ENCODE assay signal across 9 cellular contexts in the genomic region with DNA sequence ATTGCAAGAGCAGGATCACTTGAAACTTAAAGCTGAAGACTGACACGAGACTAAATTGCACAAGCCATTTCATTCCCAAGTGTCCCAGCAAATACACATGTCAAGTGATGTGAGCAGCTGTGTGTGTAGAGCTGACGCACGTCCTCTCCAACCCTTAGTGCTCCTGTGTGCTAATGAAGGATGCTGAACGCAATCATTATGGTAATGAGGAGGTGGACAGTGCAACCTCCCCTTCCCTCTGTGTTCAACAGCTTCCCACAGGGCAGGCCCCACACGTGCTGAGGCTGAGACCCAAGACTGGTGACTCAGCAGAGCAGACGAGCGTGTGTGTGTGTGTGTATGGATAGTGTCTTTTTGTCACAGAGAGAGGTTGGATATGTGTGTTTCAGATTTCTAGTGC.
DNase-seq lines count a peak whose midpoint lies in the region; ATAC-seq and TF ChIP-seq lines count a peak whose summit lies in the region.
"Had no signal": no experiment of that assay in that cellular context is flagged by ENCODE, and none has a peak within 500 bp of the region (broad histone marks: within the 10 kb centered on the region; RNA-seq: fewer than 3 reads in every experiment).

No MANE protein-coding gene starts in this region.

- peaks cover 11 to 25% (median 16%) of the 10 kb centered on the region in 5 donors for H3K9me3 Mint-ChIP-seq in CD8-positive, alpha-beta memory T cell
- H3K9me3 Mint-ChIP-seq in activated T-cell treated with anti-CD3 and anti-CD28 coated beads, Interleukin-2, amount 50 U/mL, for 72 hours = peaks cover 0 to 9% of the 10 kb centered on the region in 2 donors

- no peak overlapping the region for H3K4me3 ChIP-seq in HFF-Myc (replicated peaks; ENCODE audit: low read depth, low read length)
- no peak overlapping the region for H3K4me3 ChIP-seq in heart right ventricle
- no peak overlapping the region for H3K4me3 ChIP-seq in stomach
- H3K4me3 ChIP-seq in CD8-positive, alpha-beta memory T cell (ENCODE audit: low read length) = no peak overlapping the region

- intact Hi-C loops in heart right ventricle (cut with DNase I) (no loop called here), stomach (cut with DNase I; ENCODE audit: low total_unique reads) (no loop called here)

- DNase-seq in HFF-Myc (ENCODE audit: extremely low read depth, low read depth) (peak; percentile 51), heart right ventricle (peak in 1 of 2 donors; percentile 31), stomach (no peak), GM10266 (ENCODE audit: extremely low spot score) (no peak)
- DNase-seq in CD8-positive, alpha-beta memory T cell = no peak
- DNase-seq in activated T-cell treated with anti-CD3 and anti-CD28 coated beads, Interleukin-2, amount 50 U/mL, for 72 hours = no peak
- no peak for DNase-seq in stimulated activated CD4-positive, alpha-beta T cell treated with anti-CD3 and anti-CD28 coated beads, Interleukin-1b, Interleukin-23, amount 100 ng/mL, for 48 hours
- DNase-seq: activated B cell treated with CpG ODN at 0.5 μM for 24 hours had no signal

- no peak for TF ChIP-seq EP300 in stomach (IDR thresholded peaks at IDR 0.05)

- no peaks in the 10 kb centered on the region for H3K4me1 ChIP-seq in heart right ventricle
- no peaks in the 10 kb centered on the region for H3K4me1 ChIP-seq in stomach
- no peaks in the 10 kb centered on the region for H3K4me1 ChIP-seq in CD8-positive, alpha-beta memory T cell (ENCODE audit: insufficient read depth, low read length)

- H3K36me3 Mint-ChIP-seq in CD8-positive, alpha-beta memory T cell = no peaks in the 10 kb centered on the region
- H3K36me3 Mint-ChIP-seq in activated T-cell treated with anti-CD3 and anti-CD28 coated beads, Interleukin-2, amount 50 U/mL, for 72 hours (ENCODE audit: insufficient read depth in 2 of 2) = peaks cover 2 to 3% of the 10 kb centered on the region in 2 donors

- H3K9me3 ChIP-seq in heart right ventricle (peaks cover 0 to 19% (median 0%) of the 10 kb centered on the region in 11 donors), stomach (peaks cover 0 to 12% (median 11%) of the 10 kb centered on the region in 4 donors)
- H3K9me3 ChIP-seq in CD8-positive, alpha-beta memory T cell (ENCODE audit: low read length) = no peaks in the 10 kb centered on the region

- H3K27ac Mint-ChIP-seq in CD8-positive, alpha-beta memory T cell = no peak overlapping the region
- H3K27ac Mint-ChIP-seq in activated T-cell treated with anti-CD3 and anti-CD28 coated beads, Interleukin-2, amount 50 U/mL, for 72 hours = no peak overlapping the region
- H3K27ac Mint-ChIP-seq: activated B cell treated with CpG ODN at 0.5 μM for 24 hours had no signal

- ATAC-seq in heart right ventricle = peak; percentile 30 to 92 (median 62)
- ATAC-seq in activated T-cell treated with anti-CD3 and anti-CD28 coated beads, Interleukin-2, amount 50 U/mL, for 72 hours (replicated peaks in 1 of 2) = no peak

- WGBS in heart right ventricle, 2 donors = 52 to 58% methylated on average over 7 of the region's 7 CpGs
- WGBS in stomach, 5 donors = 58 to 71% (median 63%) methylated on average over 6 to 7 of the region's 7 CpGs

- H3K4me1 Mint-ChIP-seq in CD8-positive, alpha-beta memory T cell = no peaks in the 10 kb centered on the region
- H3K4me1 Mint-ChIP-seq in activated T-cell treated with anti-CD3 and anti-CD28 coated beads, Interleukin-2, amount 50 U/mL, for 72 hours (ENCODE audit: low read depth) = no peaks in the 10 kb centered on the region
- H3K4me1 Mint-ChIP-seq: activated B cell treated with CpG ODN at 0.5 μM for 24 hours had no signal

- POLR2A ChIA-PET in CD8-positive, alpha-beta memory T cell (lab: Charles Lee) = no interaction called here

- H3K4me3 Mint-ChIP-seq in CD8-positive, alpha-beta memory T cell = no peak overlapping the region
- no peak overlapping the region for H3K4me3 Mint-ChIP-seq in activated T-cell treated with anti-CD3 and anti-CD28 coated beads, Interleukin-2, amount 50 U/mL, for 72 hours
- H3K4me3 Mint-ChIP-seq: activated B cell treated with CpG ODN at 0.5 μM for 24 hours had no signal

- CTCF ChIA-PET in CD8-positive, alpha-beta memory T cell (lab: Charles Lee) = no interaction called here

- H3K27me3 Mint-ChIP-seq in CD8-positive, alpha-beta memory T cell = no peaks in the 10 kb centered on the region
- no peaks in the 10 kb centered on the region for H3K27me3 Mint-ChIP-seq in activated T-cell treated with anti-CD3 and anti-CD28 coated beads, Interleukin-2, amount 50 U/mL, for 72 hours (ENCODE audit: low read depth)
- H3K27me3 Mint-ChIP-seq: activated B cell treated with CpG ODN at 0.5 μM for 24 hours had no signal

- peak overlapping the region; percentile 79 for H3K27ac ChIP-seq in angular gyrus (ENCODE audit: low read depth, low read length)
- peak overlapping the region in 1 of 10 donors; percentile 53 for H3K27ac ChIP-seq in heart right ventricle
- peak overlapping the region in 4 of 5 donors; percentile 27 to 59 (median 42) for H3K27ac ChIP-seq in stomach
- H3K27ac ChIP-seq in CD8-positive, alpha-beta memory T cell (ENCODE audit: low read depth, low read length) = no peak overlapping the region

- H3K27me3 ChIP-seq in heart right ventricle (no peaks in the 10 kb centered on the region), stomach (no peaks in the 10 kb centered on the region)
- H3K27me3 ChIP-seq in CD8-positive, alpha-beta memory T cell (ENCODE audit: insufficient read depth, low read length, poor library complexity, severe bottlenecking) = no peaks in the 10 kb centered on the region

- TF ChIP-seq POLR2A in stomach (IDR thresholded peaks at IDR 0.05) = no peak

- no peak for TF ChIP-seq CTCF in HFF-Myc (IDR thresholded peaks at IDR 0.05; ENCODE audit: low read depth, low read length, missing control alignments)
- TF ChIP-seq CTCF in heart right ventricle (IDR thresholded peaks at IDR 0.05) = no peak
- no peak for TF ChIP-seq CTCF in stomach (IDR thresholded peaks at IDR 0.05)
- TF ChIP-seq CTCF in GM10266 (IDR thresholded peaks at IDR 0.05; ENCODE audit: control insufficient read depth, insufficient read depth, low read depth, missing control alignments) = no peak

- no peaks in the 10 kb centered on the region for H3K36me3 ChIP-seq in heart right ventricle
- no peaks in the 10 kb centered on the region for H3K36me3 ChIP-seq in stomach
- no peaks in the 10 kb centered on the region for H3K36me3 ChIP-seq in CD8-positive, alpha-beta memory T cell (ENCODE audit: insufficient read depth, low read length)

Comparison
In these comparisons a context has a peak if more than half of its experiments do, and no peak if none do; other contexts are left out.
1. ATAC-seq: peak in heart right ventricle (8 of 8); none in activated T-cell treated with anti-CD3 and anti-CD28 coated beads, Interleukin-2, amount 50 U/mL, for 72 hours (0 of 2).